In genomic region chr12:23063206-23063605, GRCh38 we compare ENCODE assay signal across 33 cellular contexts.
"Had no signal": no experiment of that assay in that cellular context is flagged by ENCODE, and none has a peak within 500 bp of the region (broad histone marks: within the 10 kb centered on the region; RNA-seq: fewer than 3 reads in every experiment).

No MANE protein-coding gene starts in this region.

- H3K27ac ChIP-seq: adrenal gland, body of pancreas, brain microvascular endothelial cell, breast epithelium, VCaP had no signal

- H3K27me3 ChIP-seq: adrenal gland, body of pancreas, brain microvascular endothelial cell, breast epithelium had no signal

- ATAC-seq: activated CD8-positive, alpha-beta T cell treated with anti-CD3 and anti-CD28 coated beads for 36 hours; activated naive CD4-positive, alpha-beta T cell treated with anti-CD3 and anti-CD28 coated beads, Interleukin-2, amount 50 U/mL, for 72 hours; activated T-cell treated with anti-CD3 and anti-CD28 coated beads, Interleukin-2, amount 50 U/mL, for 4 hours; activated T-cell treated with anti-CD3 and anti-CD28 coated beads, Interleukin-2, amount 50 U/mL, for 72 hours; activated T-helper 17 cell treated with anti-CD3 and anti-CD28 coated beads, Interleukin-2, amount 50 U/mL, for 72 hours; body of pancreas had no signal

- H3K9me3 ChIP-seq: adrenal gland, body of pancreas, breast epithelium had no signal

- DNase-seq: activated B cell treated with CpG ODN at 0.5 μM for 24 hours; activated CD4-positive, alpha-beta memory T cell treated with anti-CD3 and anti-CD28 coated beads for 36 hours; activated CD4-positive, alpha-beta T cell treated with anti-CD3 and anti-CD28 coated beads for 4 hours; activated CD4-positive, alpha-beta T cell treated with anti-CD3 and anti-CD28 coated beads, Interleukin-2, amount 10 ng/mL, durations not matched to agents 24 days and 14 days; activated CD4-positive, alpha-beta T cell treated with anti-CD3 and anti-CD28 coated beads, Interleukin-2, amount 50 U/mL, for 1 hour; activated CD4-positive, alpha-beta T cell treated with anti-CD3 and anti-CD28 coated beads, Interleukin-2, amount 50 U/mL, for 4 hours; activated CD4-positive, CD25-positive, alpha-beta regulatory T cell treated with anti-CD3 and anti-CD28 coated beads, Interleukin-2, amount 50 U/mL, for 72 hours; activated CD8-positive, alpha-beta memory T cell treated with anti-CD3 and anti-CD28 coated beads, Interleukin-2, amount 50 U/mL, for 4 hours; activated CD8-positive, alpha-beta T cell treated with anti-CD3 and anti-CD28 coated beads for 36 hours; activated effector memory CD4-positive, alpha-beta T cell treated with anti-CD3 and anti-CD28 coated beads, Interleukin-2, amount 50 U/mL, for 16 hours; activated gamma-delta T cell treated with Interleukin-2 at 50 U/mL for 16 hours; activated naive CD4-positive, alpha-beta T cell; activated naive CD4-positive, alpha-beta T cell treated with anti-CD3 and anti-CD28 coated beads for 36 hours; activated naive CD4-positive, alpha-beta T cell treated with anti-CD3 and anti-CD28 coated beads, Interleukin-2, amount 50 U/mL, for 16 hours; activated naive CD8-positive, alpha-beta T cell treated with anti-CD3 and anti-CD28 coated beads for 36 hours; activated T-cell treated with anti-CD3 and anti-CD28 coated beads for 4 hours; activated T-cell treated with anti-CD3 and anti-CD28 coated beads, Interleukin-2, amount 50 U/mL, for 1 hour; activated T-cell treated with anti-CD3 and anti-CD28 coated beads, Interleukin-2, amount 50 U/mL, for 4 hours; activated T-cell treated with anti-CD3 and anti-CD28 coated beads, Interleukin-2, amount 50 U/mL, for 72 hours; adrenal gland; amniotic stem cell; aorta; body of pancreas; brain microvascular endothelial cell; central memory CD4-positive, alpha-beta T cell; T-helper 2 cell; T-helper 9 cell had no signal

- H3K4me3 ChIP-seq: adrenal gland, body of pancreas, breast epithelium had no signal

- H3K4me1 ChIP-seq: adrenal gland, body of pancreas, breast epithelium had no signal

- H3K36me3 ChIP-seq: adrenal gland, brain microvascular endothelial cell, breast epithelium had no signal

- FAIRE-seq: astrocyte, TTC549 had no signal
